18 cellular contexts compared by ENCODE assay signal in genomic region chr18:11821208-11821607, GRCh38. TPM values are rescaled to one million over a fixed set of nuclear protein-coding genes. Genes with fewer than 3 reads are reported as not detected.
DNase-seq lines count a peak whose midpoint lies in the region; ATAC-seq, FAIRE-seq and TF ChIP-seq lines count a peak whose summit lies in the region.
"Had no signal": no experiment of that assay in that cellular context is flagged by ENCODE, and none has a peak within 500 bp of the region (broad histone marks: within the 10 kb centered on the region; RNA-seq: fewer than 3 reads in every experiment).

No MANE protein-coding gene starts in this region.

- H3K9me3 ChIP-seq in Caco-2: no peaks in the 10 kb centered on the region
- no peaks in the 10 kb centered on the region for H3K9me3 ChIP-seq in H9 (ENCODE audit: control insufficient read depth, low read depth, low read length)
- H3K9me3 ChIP-seq in K562 (replicated peaks; ENCODE audit: control insufficient read depth, insufficient read depth, low read depth, low read length): no peaks in the 10 kb centered on the region
- H3K9me3 ChIP-seq in psoas muscle: no peaks in the 10 kb centered on the region
- H3K9me3 ChIP-seq: BLaER1 treated with 17β-estradiol and CSF1 and Interleukin-3, amounts not matched to agents 10 nM and 100 nM had no signal

- H3K23me2 ChIP-seq in H9 (ENCODE audit: insufficient read length, low read depth, low read length, poor library complexity, severe bottlenecking): no peaks in the 10 kb centered on the region

- TF ChIP-seq EP300 in K562 (IDR thresholded peaks at IDR 0.05; ENCODE audit: low read length): no peak

- H3K27me3 ChIP-seq in Caco-2 (replicated peaks; ENCODE audit: control insufficient read depth, insufficient read depth, low read length): no peaks in the 10 kb centered on the region
- H3K27me3 ChIP-seq in H9 (ENCODE audit: insufficient read depth, low read length): no peaks in the 10 kb centered on the region
- no peaks in the 10 kb centered on the region for H3K27me3 ChIP-seq in K562 (ENCODE audit: control insufficient read depth in 2 of 2, insufficient read depth in 2 of 2, low read length in 2 of 2)
- no peaks in the 10 kb centered on the region for H3K27me3 ChIP-seq in mesendoderm (ENCODE audit: insufficient read depth, low read length, poor library complexity)
- no peaks in the 10 kb centered on the region for H3K27me3 ChIP-seq in psoas muscle (ENCODE audit: insufficient read depth in 3 of 3, low read length in 2 of 3)
- H3K27me3 ChIP-seq: BLaER1 treated with 17β-estradiol and CSF1 and Interleukin-3, amounts not matched to agents 10 nM and 100 nM had no signal

- H4K8ac ChIP-seq in H9 (replicated peaks; ENCODE audit: insufficient read length, low read depth, low read length) (no peak overlapping the region), mesendoderm (ENCODE audit: low read depth, low read length) (no peak overlapping the region)

- WGBS in H9 (ENCODE audit: extremely low coverage, insufficient read length, low lambda C conversion rate): no CpG with 5 or more reads among the region's 7 CpGs
- WGBS in K562 (ENCODE audit: insufficient coverage, low coverage, missing lambda C conversion rate): 70% methylated on average over 7 of the region's 7 CpGs
- WGBS in mesendoderm (ENCODE audit: extremely low coverage, insufficient coverage, low lambda C conversion rate): no CpG with 5 or more reads among the region's 7 CpGs
- 90 to 93% (median 91%) methylated on average over 7 of the region's 7 CpGs for WGBS in psoas muscle, 3 donors

- H2AK5ac ChIP-seq in H9 (ENCODE audit: insufficient read length, low read length) (no peak overlapping the region), mesendoderm (ENCODE audit: low read length) (no peak overlapping the region)

- no peaks in the 10 kb centered on the region for H3K36me3 Mint-ChIP-seq in Caco-2 (ENCODE audit: insufficient read depth, unreplicated experiment)
- peaks cover 0 to 4% (median 0%) of the 10 kb centered on the region in 3 experiments; a peak in 2 of 7 replicates for H3K36me3 Mint-ChIP-seq in H9 (ENCODE audit: insufficient read depth in 1 of 3, low read depth in 3 of 3)
- H3K36me3 Mint-ChIP-seq: CD8-positive, alpha-beta T cell had no signal

- no peak overlapping the region for H4K5ac ChIP-seq in H9 (ENCODE audit: insufficient read length, low read depth, low read length)
- H4K5ac ChIP-seq in mesendoderm (ENCODE audit: low read length): peak overlapping the region; percentile 47

- H2BK120ac ChIP-seq in H9 (ENCODE audit: low read depth, low read length, poor library complexity, severe bottlenecking): no peak overlapping the region
- no peak overlapping the region for H2BK120ac ChIP-seq in mesendoderm (ENCODE audit: low read depth, low read length)

- H2BK5ac ChIP-seq in H9 (ENCODE audit: insufficient read length, low read length) (no peak overlapping the region), mesendoderm (ENCODE audit: low read length) (peak overlapping the region; percentile 29)

- H2BK15ac ChIP-seq in H9 (ENCODE audit: low read depth, low read length) (no peak overlapping the region), mesendoderm (replicated peaks; ENCODE audit: low read depth) (no peak overlapping the region)

- no peak overlapping the region for H3T11ph ChIP-seq in H9 (ENCODE audit: low read length)

- no TSS peak for BruUV-seq in Caco-2 (replicated peaks; lab: Mats Ljungman, UMichigan)
- BruUV-seq in K562 (replicated peaks; lab: Mats Ljungman, UMichigan): no TSS peak

- H3K23ac ChIP-seq in H9 (ENCODE audit: insufficient read length, low read depth, low read length) (no peak overlapping the region), mesendoderm (ENCODE audit: low read length) (no peak overlapping the region)

- H2BK20ac ChIP-seq in H9 (ENCODE audit: low read depth, low read length, poor library complexity, severe bottlenecking): no peak overlapping the region

- H3K4me2 ChIP-seq in H9 (ENCODE audit: insufficient read depth, insufficient read length, low read length): no peak overlapping the region
- H3K4me2 ChIP-seq in K562 (ENCODE audit: insufficient read depth, low read length): no peak overlapping the region
- no peak overlapping the region for H3K4me2 ChIP-seq in mesendoderm (ENCODE audit: low read length)
- H3K4me2 ChIP-seq: BLaER1 treated with 17β-estradiol and CSF1 and Interleukin-3, amounts not matched to agents 10 nM and 100 nM; KMS-11 had no signal

- intact Hi-C loops in Caco-2 (cut with micrococcal nuclease; ENCODE audit: unreplicated experiment) (no loop called here), K562 (cut with micrococcal nuclease) (no loop called here), psoas muscle (cut with DNase I) (no loop called here)

- TF ChIP-seq RAD21 in K562 (CRISPR knock-in tag; conservative IDR thresholded peaks at IDR 0.05 in 1 of 2, IDR thresholded peaks at IDR 0.05 in 1 of 2): no peak

- H3K18ac ChIP-seq in H9 (ENCODE audit: insufficient read length, low read depth, low read length) (no peak overlapping the region), mesendoderm (ENCODE audit: low read length) (peak overlapping the region; percentile 92)

- H3K4ac ChIP-seq in H9 (ENCODE audit: low read depth, low read length) (no peak overlapping the region), mesendoderm (ENCODE audit: low read depth, low read length) (no peak overlapping the region)

- H3K4me1 ChIP-seq in Caco-2: peaks cover 31% of the 10 kb centered on the region
- H3K4me1 ChIP-seq in H9 (ENCODE audit: insufficient read depth, low read length): peaks cover 2% of the 10 kb centered on the region; the same call in 1 of the 2 replicates
- H3K4me1 ChIP-seq in K562 (replicated peaks in 1 of 2; ENCODE audit: control insufficient read depth in 2 of 2, insufficient read depth in 2 of 2, low read length in 2 of 2): peaks cover 12 to 15% of the 10 kb centered on the region in 2 experiments; a peak in 4 of 5 replicates
- peaks cover 8% of the 10 kb centered on the region for H3K4me1 ChIP-seq in mesendoderm (ENCODE audit: control insufficient read depth, low read depth, low read length)
- no peaks in the 10 kb centered on the region for H3K4me1 ChIP-seq in psoas muscle
- H3K4me1 ChIP-seq: BLaER1 treated with 17β-estradiol and CSF1 and Interleukin-3, amounts not matched to agents 10 nM and 100 nM had no signal

- ATAC-seq in K562: no peak
- no peak for ATAC-seq in psoas muscle
- ATAC-seq in GM18520 (IDR thresholded peaks at IDR 0.05; ENCODE audit: unreplicated experiment): no peak
- ATAC-seq: CD8-positive, alpha-beta T cell; GM12878 had no signal

- H3K14ac ChIP-seq in H9 (ENCODE audit: insufficient read depth, low read length): no peak overlapping the region

- TF ChIP-seq CTCF in Caco-2 (IDR thresholded peaks at IDR 0.05; ENCODE audit: insufficient read depth in 1 of 2, low read depth in 1 of 2, low read length in 1 of 2, severe bottlenecking in 1 of 2, unreplicated experiment in 1 of 2) (no peak), H9 (conservative IDR thresholded peaks at IDR 0.05) (no peak), K562 (IDR thresholded peaks at IDR 0.05 in 2 of 3, conservative IDR thresholded peaks at IDR 0.05 in 1 of 3; ENCODE audit: insufficient read depth in 2 of 3, low read depth in 1 of 3, low read length in 3 of 3) (no peak), psoas muscle (IDR thresholded peaks at IDR 0.05) (no peak)

- no peak overlapping the region for H3K56ac ChIP-seq in H9 (ENCODE audit: insufficient read length, low read depth, low read length)
- peak overlapping the region; percentile 86 for H3K56ac ChIP-seq in mesendoderm (ENCODE audit: low read length)

- no peak overlapping the region for H2BK12ac ChIP-seq in H9 (ENCODE audit: insufficient read length, low read depth, low read length)

- H3K4me3 ChIP-seq in Caco-2 (ENCODE audit: low read depth, low read length): no peak overlapping the region
- H3K4me3 ChIP-seq in K562: no peak overlapping the region
- no peak overlapping the region for H3K4me3 ChIP-seq in mesendoderm (ENCODE audit: low read length)
- no peak overlapping the region for H3K4me3 ChIP-seq in psoas muscle
- H3K4me3 ChIP-seq: BLaER1 treated with 17β-estradiol and CSF1 and Interleukin-3, amounts not matched to agents 10 nM and 100 nM; GM12878 had no signal

- no peak overlapping the region for H4K91ac ChIP-seq in H9 (ENCODE audit: insufficient read length, low read depth, low read length)

- H3K27ac ChIP-seq in H9 (ENCODE audit: insufficient read length, low read depth, low read length) (no peak overlapping the region), K562 (ENCODE audit: extremely low read depth, low read depth, low read length) (no peak overlapping the region), mesendoderm (ENCODE audit: low read depth, low read length) (peak overlapping the region; percentile 79), psoas muscle (no peak overlapping the region)
- H3K27ac ChIP-seq: BLaER1 treated with 17β-estradiol and CSF1 and Interleukin-3, amounts not matched to agents 10 nM and 100 nM; HL-60; KMS-11 had no signal

- H4K20me1 ChIP-seq in H9 (ENCODE audit: control insufficient read depth, insufficient read depth, insufficient read length) (no peaks in the 10 kb centered on the region), K562 (replicated peaks; ENCODE audit: control insufficient read depth, insufficient read depth, low read length) (no peaks in the 10 kb centered on the region)
- H4K20me1 ChIP-seq: BLaER1 treated with 17β-estradiol and CSF1 and Interleukin-3, amounts not matched to agents 10 nM and 100 nM had no signal

- no peaks in the 10 kb centered on the region for H3K27me3 Mint-ChIP-seq in Caco-2 (ENCODE audit: insufficient read depth, unreplicated experiment)
- no peaks in the 10 kb centered on the region for H3K27me3 Mint-ChIP-seq in H9 (ENCODE audit: low read depth)

- H3K4me1 Mint-ChIP-seq in Caco-2 (ENCODE audit: low read depth, unreplicated experiment): peaks cover 24% of the 10 kb centered on the region
- H3K4me1 Mint-ChIP-seq in H9: peaks cover 23 to 25% of the 10 kb centered on the region in 2 experiments
- H3K4me1 Mint-ChIP-seq: B cell had no signal

- no peak overlapping the region for H3K9ac ChIP-seq in H9 (ENCODE audit: extremely low read depth, insufficient read length, low read length)
- no peak overlapping the region for H3K9ac ChIP-seq in K562 (ENCODE audit: insufficient read depth in 1 of 2, low read depth in 2 of 2, low read length in 2 of 2)
- no peak overlapping the region for H3K9ac ChIP-seq in mesendoderm (ENCODE audit: low read length)
- H3K9ac ChIP-seq: BLaER1 treated with 17β-estradiol and CSF1 and Interleukin-3, amounts not matched to agents 10 nM and 100 nM; KMS-11 had no signal

- H3K27ac Mint-ChIP-seq in Caco-2 (ENCODE audit: unreplicated experiment) (peak overlapping the region; percentile 76), H9 (peak overlapping the region in 2 of 3 experiments; percentile 40 to 79; a peak in 2 of 7 replicates)
- H3K27ac Mint-ChIP-seq: B cell; CD8-positive, alpha-beta T cell had no signal

- no peaks in the 10 kb centered on the region for H3K36me3 ChIP-seq in Caco-2 (ENCODE audit: control insufficient read depth, insufficient read depth, low read length)
- no peaks in the 10 kb centered on the region for H3K36me3 ChIP-seq in K562 (ENCODE audit: control insufficient read depth, insufficient read depth, low read length)
- H3K36me3 ChIP-seq in mesendoderm (ENCODE audit: control insufficient read depth, insufficient read depth, low read length): no peaks in the 10 kb centered on the region
- H3K36me3 ChIP-seq in psoas muscle (ENCODE audit: insufficient read depth in 1 of 2, low read depth in 1 of 2): no peaks in the 10 kb centered on the region
- H3K36me3 ChIP-seq: BLaER1 treated with 17β-estradiol and CSF1 and Interleukin-3, amounts not matched to agents 10 nM and 100 nM had no signal

- H3K4me3 Mint-ChIP-seq in Caco-2 (ENCODE audit: unreplicated experiment): no peak overlapping the region
- no peak overlapping the region for H3K4me3 Mint-ChIP-seq in H9
- H3K4me3 Mint-ChIP-seq: B cell; CD8-positive, alpha-beta T cell had no signal

- CTCF ChIA-PET in Caco-2 (lab: Charles Lee) (no interaction called here), K562 (lab: Yijun Ruan, JAX; ENCODE audit: low intra/inter-chr PET ratio) (no interaction called here)

- POLR2A ChIA-PET in Caco-2 (lab: Charles Lee): no interaction called here
- POLR2A ChIA-PET in K562 (lab: Yijun Ruan, JAX): interaction anchor here (1.4 kb wide), 1 partner anchor 41 kb away, joined by 4 read pairs; no protein-coding TSS in a partner anchor

- no peaks in the 10 kb centered on the region for H3K79me1 ChIP-seq in H9 (ENCODE audit: insufficient read depth, low read depth, low read length, poor library complexity, severe bottlenecking)
- H3K79me1 ChIP-seq in mesendoderm (ENCODE audit: low read length): no peaks in the 10 kb centered on the region

- DNase-seq in Caco-2: no peak
- DNase-seq in H9: no peak
- DNase-seq in K562 (ENCODE audit: extremely low read depth in 1 of 4, low spot score in 3 of 4): no peak
- no peak for DNase-seq in mesendoderm
- DNase-seq in hypothalamus (lab: John Stamatoyannopoulos, UW): no peak
- DNase-seq in psoas muscle: no peak
- DNase-seq: CD8-positive, alpha-beta T cell; DMS 273 treated with DMSO at 0.1 percent for 48 hours; DMS53; DND-41; EL; HCEC 1CT had no signal

- no peak for FAIRE-seq in K562 (lab: Jason Lieb, UNC)
- FAIRE-seq: GM12878 had no signal

- in situ Hi-C loops in K562 (cut with MboI): no loop called here

- no peak overlapping the region for H2AFZ ChIP-seq in H9 (ENCODE audit: low read length)
- H2AFZ ChIP-seq in K562 (ENCODE audit: low read depth, low read length): no peak overlapping the region

- H3K9me1 ChIP-seq in K562 (ENCODE audit: control insufficient read depth, insufficient read depth, low read length): no peaks in the 10 kb centered on the region

- H3K79me2 ChIP-seq in H9 (ENCODE audit: insufficient read depth, low read length) (no peaks in the 10 kb centered on the region), K562 (ENCODE audit: control insufficient read depth, insufficient read depth, low read length) (no peaks in the 10 kb centered on the region), mesendoderm (ENCODE audit: control insufficient read depth, insufficient read depth, low read length) (no peaks in the 10 kb centered on the region)

- TF ChIP-seq POLR2A in K562 (conservative IDR thresholded peaks at IDR 0.05): no peak

- no peaks in the 10 kb centered on the region for H3K9me3 Mint-ChIP-seq in Caco-2 (ENCODE audit: unreplicated experiment)
- 0 out of 5 replicates have a peak, but pooled peaks cover 0 to 3% of the 10 kb centered on the region in 2 experiments for H3K9me3 Mint-ChIP-seq in H9

RNA-seq across cellular contexts. Expression of gene CHMP1B, which starts 30.0 kb away (rescaled TPM):
- total RNA-seq in Caco-2 (2022) (45.2 and 56.5 TPM in 2 replicates), H9 (2021) (38.7 and 39.2 TPM in 2 replicates), K562 (2014; rRNA removed) (22.3 and 22.9 TPM in 2 replicates), K562 (2014; rRNA removed; fragmentation: Illumina TruSeq; extraction: Trizol) (18.7 and 21.7 TPM in 2 replicates), K562 (2015; rRNA removed; fragmentation: Illumina TruSeq; extraction: Trizol) (15.6 and 17.6 TPM in 2 replicates), K562 (2021) (17.1 and 21.3 TPM in 2 replicates), psoas muscle (100 to 1,000 TPM in 3 of 4 donors, 10 to 100 TPM in 1; 77.9 to 460 (median 292) TPM)
- total RNA-seq in K562 (2011; cell fraction: chromatin; rRNA removed; ENCODE audit: low replicate concordance): 8.3 and 13.4 TPM in 2 replicates
- total RNA-seq in K562 (2011; cell fraction: nucleolus; rRNA removed): 10.8 and 11.2 TPM in 2 replicates
- 15.5 and 19.1 TPM in 2 replicates for total RNA-seq in K562 (2011; cell fraction: nucleoplasm; rRNA removed)
- polyA plus RNA-seq in K562 (2011; rRNA removed) (17.7 and 19.0 TPM in 2 replicates), K562 (2014; fragmentation: Illumina TruSeq; extraction: Trizol) (20.3 and 22.6 TPM in 2 replicates), K562 (2014; fragmentation: Nextera tagmentation; extraction: Ambion mirVana) (10 to 100 TPM; 12.3 to 14.5 TPM), K562 (2014; rRNA removed) (27.9 and 29.9 TPM in 2 replicates), psoas muscle (100 to 1,000 TPM; 223 to 442 (median 402) TPM)
- polyA plus RNA-seq in K562 (2011; cell fraction: cytosol; rRNA removed): 15.7 and 19.8 TPM in 2 replicates
- polyA plus RNA-seq in K562 (2011; cell fraction: nucleus; rRNA removed): 11.0 and 12.8 TPM in 2 replicates
- 16.6 and 23.6 TPM in 2 replicates for polyA plus RNA-seq in K562 (2012)
- polyA minus RNA-seq in K562 (2011; rRNA and poly(A)+ RNA removed): 16.9 and 22.1 TPM in 2 replicates
- polyA minus RNA-seq in K562 (2011; cell fraction: cytosol; rRNA and poly(A)+ RNA removed): 6.8 and 7.9 TPM in 2 replicates
- 5.1 and 10.0 TPM in 2 replicates for polyA minus RNA-seq in K562 (2011; cell fraction: nucleus; rRNA and poly(A)+ RNA removed)
- polyA plus RNA-seq in mesendoderm (2013, experiment 1 of 2): 35.3 TPM
- polyA plus RNA-seq in mesendoderm (2013, experiment 2 of 2): 36.3 TPM
